ENCODE assay signal across 8 cellular contexts in genomic region chr21:32653326-32653901, GRCh38. TPM values are rescaled to one million over a fixed set of nuclear protein-coding genes. Genes with fewer than 3 reads are reported as not detected.
DNase-seq lines count a peak whose midpoint lies in the region; ATAC-seq and TF ChIP-seq lines count a peak whose summit lies in the region.

No MANE protein-coding gene starts in this region.

- peak; percentile 58 for ATAC-seq in HG03175 (IDR thresholded peaks at IDR 0.05; ENCODE audit: unreplicated experiment)
- ATAC-seq in GM19035 (IDR thresholded peaks at IDR 0.05; ENCODE audit: unreplicated experiment): no peak
- no peak for ATAC-seq in GM18502 (IDR thresholded peaks at IDR 0.05; ENCODE audit: poor library complexity, unreplicated experiment)

- peak overlapping the region in 5 of 59 donors; percentile 6 to 25 (median 19) for H3K27ac ChIP-seq in dorsolateral prefrontal cortex
- H3K27ac ChIP-seq in osteoblast (ENCODE audit: low read depth, low read length): no peak overlapping the region

- H2AFZ ChIP-seq in osteoblast (ENCODE audit: low read length): no peak overlapping the region

- H3K4me1 ChIP-seq in osteoblast (ENCODE audit: insufficient read depth, low read length): no peaks in the 10 kb centered on the region

- TF ChIP-seq CTCF in dorsolateral prefrontal cortex (IDR thresholded peaks at IDR 0.05 in 54 of 56, conservative IDR thresholded peaks at IDR 0.05 in 2 of 56; ENCODE audit: low read depth in 1 of 56, partially characterized antibody in 56 of 56) (peak in 49 of 56 donors; percentile 10 to 63 (median 38)), osteoblast (IDR thresholded peaks at IDR 0.05; ENCODE audit: extremely low read depth, low read depth, low read length) (peak; percentile 64)

- no peak overlapping the region for H3K4me2 ChIP-seq in osteoblast (ENCODE audit: insufficient read depth, low read length)

- H3K36me3 ChIP-seq in osteoblast (ENCODE audit: insufficient read depth, low read length): peaks cover 13% of the 10 kb centered on the region

- H3K4me3 ChIP-seq in dorsolateral prefrontal cortex (no peak overlapping the region), osteoblast (ENCODE audit: insufficient read depth, low read length) (no peak overlapping the region)

- H3K9me3 ChIP-seq in osteoblast (ENCODE audit: low read depth, low read length): no peaks in the 10 kb centered on the region

- no peaks in the 10 kb centered on the region for H4K20me1 ChIP-seq in osteoblast (ENCODE audit: insufficient read depth, low read length)

- intact Hi-C loops in dorsolateral prefrontal cortex (cut with DNase I): loop anchor here in 1 of 2 donors (10.0 kb wide), 1 partner anchor 171 kb away; no protein-coding TSS in a partner anchor

- no peaks in the 10 kb centered on the region for H3K79me2 ChIP-seq in osteoblast (ENCODE audit: insufficient read depth, low read length)

- DNase-seq in SIG-M5 treated with dmso at 0.1 percent for 504 hours (lab: John Stamatoyannopoulos, UW; ENCODE audit: unreplicated experiment): peak; percentile 18
- no peak for DNase-seq in SIG-M5 (lab: John Stamatoyannopoulos, UW)
- DNase-seq in RPMI8226: peak; percentile 33
- DNase-seq in dorsolateral prefrontal cortex: no peak
- DNase-seq in osteoblast (ENCODE audit: insufficient read length, low spot score, missing footprints): no peak

- no peaks in the 10 kb centered on the region for H3K27me3 ChIP-seq in dorsolateral prefrontal cortex
- H3K27me3 ChIP-seq in osteoblast (ENCODE audit: insufficient read depth, low read length): no peaks in the 10 kb centered on the region

RNA-seq across cellular contexts. Expression of gene CFAP298, which starts 41.2 kb away (rescaled TPM):
- total RNA-seq in dorsolateral prefrontal cortex (10 to 100 TPM; 25.7 to 54.3 (median 36.0) TPM), osteoblast (14.7 and 14.8 TPM in 2 replicates)

Comparison
In these comparisons a context has a peak if more than half of its experiments do, and no peak if none do; other contexts are left out.
1. DNase-seq: peak in SIG-M5 treated with dmso at 0.1 percent for 504 hours (single experiment) and RPMI8226 (single experiment); none in SIG-M5 (single experiment), dorsolateral prefrontal cortex (0 of 10) and osteoblast (single experiment).